1 cellular context compared by ENCODE assay signal in the genomic region with DNA sequence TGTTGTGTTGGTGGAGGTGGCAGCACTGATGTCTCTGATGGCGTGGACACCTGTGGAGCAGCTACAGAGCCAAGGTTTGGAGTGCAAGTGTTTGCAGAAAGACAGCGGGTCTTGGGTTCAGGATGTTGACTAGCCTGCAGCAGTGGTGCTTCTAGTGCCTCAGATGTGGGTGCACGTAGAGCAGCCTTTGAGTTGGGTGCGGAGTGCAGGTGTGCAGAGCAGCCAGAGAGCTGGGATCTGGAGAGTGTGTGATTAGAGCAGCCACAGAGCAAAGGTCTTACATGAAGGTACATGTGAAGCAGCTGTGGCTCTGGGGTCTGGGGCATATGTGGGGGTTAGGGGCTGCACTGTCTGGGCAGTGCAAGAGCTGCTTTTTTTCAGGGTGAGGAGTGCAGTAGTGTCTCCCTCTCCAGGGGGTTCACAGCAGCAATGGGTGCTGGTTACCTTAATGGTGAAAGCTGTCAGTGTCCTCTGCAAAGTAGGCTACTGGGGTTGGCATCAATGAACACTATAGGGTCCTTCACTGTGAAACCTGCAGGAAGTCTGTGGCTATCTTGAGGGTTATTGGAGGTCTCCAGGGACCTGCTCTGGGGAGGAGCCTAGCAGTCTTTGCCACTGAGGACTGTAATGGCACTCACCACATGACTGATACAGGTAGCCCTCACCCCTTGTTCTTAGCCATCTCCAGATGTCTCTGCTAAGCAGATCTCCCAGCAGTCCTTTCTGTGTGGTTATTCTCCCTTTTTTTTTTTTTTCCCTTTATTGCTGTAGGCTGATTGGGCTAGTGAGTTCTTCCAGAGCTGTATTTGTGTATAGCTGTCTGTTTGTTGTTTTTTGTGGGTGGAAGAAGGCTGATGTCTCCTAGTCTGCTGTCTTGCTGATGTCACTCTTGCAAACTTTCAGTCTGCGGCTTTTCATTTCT.
TF ChIP-seq lines count a peak whose summit lies in the region.

No MANE protein-coding gene starts in this region.

TF ChIP-seq in SK-N-SH treated with all-trans-retinoic acid at 6 μM for 48 hours, 23 proteins besides CTCF, POLR2A, EP300 and RAD21 (continued from another document):
- TF ChIP-seq, protein P1, sequence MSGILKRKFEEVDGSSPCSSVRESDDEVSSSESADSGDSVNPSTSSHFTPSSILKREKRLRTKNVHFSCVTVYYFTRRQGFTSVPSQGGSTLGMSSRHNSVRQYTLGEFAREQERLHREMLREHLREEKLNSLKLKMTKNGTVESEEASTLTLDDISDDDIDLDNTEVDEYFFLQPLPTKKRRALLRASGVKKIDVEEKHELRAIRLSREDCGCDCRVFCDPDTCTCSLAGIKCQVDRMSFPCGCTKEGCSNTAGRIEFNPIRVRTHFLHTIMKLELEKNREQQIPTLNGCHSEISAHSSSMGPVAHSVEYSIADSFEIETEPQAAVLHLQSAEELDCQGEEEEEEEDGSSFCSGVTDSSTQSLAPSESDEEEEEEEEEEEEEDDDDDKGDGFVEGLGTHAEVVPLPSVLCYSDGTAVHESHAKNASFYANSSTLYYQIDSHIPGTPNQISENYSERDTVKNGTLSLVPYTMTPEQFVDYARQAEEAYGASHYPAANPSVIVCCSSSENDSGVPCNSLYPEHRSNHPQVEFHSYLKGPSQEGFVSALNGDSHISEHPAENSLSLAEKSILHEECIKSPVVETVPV (CRISPR knock-in tag; IDR thresholded peaks at IDR 0.05), result no peak
- TF ChIP-seq SNAI2 (CRISPR knock-in tag; IDR thresholded peaks at IDR 0.05) (no peak), CSDC2 (CRISPR knock-in tag; IDR thresholded peaks at IDR 0.05) (no peak), TOX (CRISPR knock-in tag; IDR thresholded peaks at IDR 0.05; ENCODE audit: borderline replicate concordance) (no peak), ZNF565 (CRISPR knock-in tag; conservative IDR thresholded peaks at IDR 0.05; ENCODE audit: low read depth) (no peak), OSR1 (CRISPR knock-in tag; IDR thresholded peaks at IDR 0.05) (no peak), ESRRG (CRISPR knock-in tag; IDR thresholded peaks at IDR 0.05) (no peak), ZC3H10 (CRISPR knock-in tag; IDR thresholded peaks at IDR 0.05) (no peak), GLIS3 (CRISPR knock-in tag; IDR thresholded peaks at IDR 0.05) (no peak), ARNTL (CRISPR knock-in tag; IDR thresholded peaks at IDR 0.05; ENCODE audit: borderline replicate concordance, low read depth) (no peak)
- TF ChIP-seq, protein P2, sequence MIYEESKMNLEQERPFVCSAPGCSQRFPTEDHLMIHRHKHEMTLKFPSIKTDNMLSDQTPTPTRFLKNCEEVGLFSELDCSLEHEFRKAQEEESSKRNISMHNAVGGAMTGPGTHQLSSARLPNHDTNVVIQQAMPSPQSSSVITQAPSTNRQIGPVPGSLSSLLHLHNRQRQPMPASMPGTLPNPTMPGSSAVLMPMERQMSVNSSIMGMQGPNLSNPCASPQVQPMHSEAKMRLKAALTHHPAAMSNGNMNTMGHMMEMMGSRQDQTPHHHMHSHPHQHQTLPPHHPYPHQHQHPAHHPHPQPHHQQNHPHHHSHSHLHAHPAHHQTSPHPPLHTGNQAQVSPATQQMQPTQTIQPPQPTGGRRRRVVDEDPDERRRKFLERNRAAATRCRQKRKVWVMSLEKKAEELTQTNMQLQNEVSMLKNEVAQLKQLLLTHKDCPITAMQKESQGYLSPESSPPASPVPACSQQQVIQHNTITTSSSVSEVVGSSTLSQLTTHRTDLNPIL (CRISPR knock-in tag; IDR thresholded peaks at IDR 0.05; ENCODE audit: low read depth), result no peak
- TF ChIP-seq, protein P3, sequence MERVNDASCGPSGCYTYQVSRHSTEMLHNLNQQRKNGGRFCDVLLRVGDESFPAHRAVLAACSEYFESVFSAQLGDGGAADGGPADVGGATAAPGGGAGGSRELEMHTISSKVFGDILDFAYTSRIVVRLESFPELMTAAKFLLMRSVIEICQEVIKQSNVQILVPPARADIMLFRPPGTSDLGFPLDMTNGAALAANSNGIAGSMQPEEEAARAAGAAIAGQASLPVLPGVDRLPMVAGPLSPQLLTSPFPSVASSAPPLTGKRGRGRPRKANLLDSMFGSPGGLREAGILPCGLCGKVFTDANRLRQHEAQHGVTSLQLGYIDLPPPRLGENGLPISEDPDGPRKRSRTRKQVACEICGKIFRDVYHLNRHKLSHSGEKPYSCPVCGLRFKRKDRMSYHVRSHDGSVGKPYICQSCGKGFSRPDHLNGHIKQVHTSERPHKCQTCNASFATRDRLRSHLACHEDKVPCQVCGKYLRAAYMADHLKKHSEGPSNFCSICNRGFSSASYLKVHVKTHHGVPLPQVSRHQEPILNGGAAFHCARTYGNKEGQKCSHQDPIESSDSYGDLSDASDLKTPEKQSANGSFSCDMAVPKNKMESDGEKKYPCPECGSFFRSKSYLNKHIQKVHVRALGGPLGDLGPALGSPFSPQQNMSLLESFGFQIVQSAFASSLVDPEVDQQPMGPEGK (CRISPR knock-in tag; IDR thresholded peaks at IDR 0.05; ENCODE audit: borderline replicate concordance), result no peak
TF ChIP-seq in SK-N-SH treated with all-trans-retinoic acid at 6 μM for 48 hours: peak in this region for 0.
